Comparison of ENCODE assay signal across 21 cellular contexts in genomic region chr3:127442551-127442950, GRCh38.
A peak's percentile ranks its signal among the peaks of the same experiment; 100 is the strongest.
DNase-seq lines count a peak whose midpoint lies in the region; ATAC-seq, FAIRE-seq and TF ChIP-seq lines count a peak whose summit lies in the region.
"Had no signal": no experiment of that assay in that cellular context is flagged by ENCODE, and none has a peak within 500 bp of the region (broad histone marks: within the 10 kb centered on the region; RNA-seq: fewer than 3 reads in every experiment).

No MANE protein-coding gene starts in this region.

- no peak for FAIRE-seq in kidney (lab: Jason Lieb, UNC)
- FAIRE-seq: A204.1 had no signal

- H3K4me3 Mint-ChIP-seq in T-cell, result no peak overlapping the region

- no peak overlapping the region for H3K27ac ChIP-seq in kidney (ENCODE audit: low read depth in 2 of 2, low read length in 2 of 2)
- H3K27ac ChIP-seq: BLaER1 treated with 17β-estradiol and CSF1 and Interleukin-3, amounts not matched to agents 10 nM and 100 nM; RWPE1 had no signal

- H3K27me3 Mint-ChIP-seq in T-cell, result peaks cover 0 to 6% of the 10 kb centered on the region in 2 donors

- no peak overlapping the region for H3K4me3 ChIP-seq in kidney (ENCODE audit: low read length in 2 of 2)
- H3K4me3 ChIP-seq: BLaER1 treated with 17β-estradiol and CSF1 and Interleukin-3, amounts not matched to agents 10 nM and 100 nM; MG63 had no signal

- H3K4me1 Mint-ChIP-seq in T-cell, result no peaks in the 10 kb centered on the region

- no peaks in the 10 kb centered on the region for H3K4me1 ChIP-seq in kidney (ENCODE audit: control insufficient read depth in 1 of 2, insufficient read depth in 1 of 2, low read depth in 1 of 2, low read length in 2 of 2)
- H3K4me1 ChIP-seq: BLaER1 treated with 17β-estradiol and CSF1 and Interleukin-3, amounts not matched to agents 10 nM and 100 nM had no signal

- no peaks in the 10 kb centered on the region for H3K9me3 Mint-ChIP-seq in T-cell

- no peak overlapping the region for H3K9ac ChIP-seq in kidney (ENCODE audit: low read length in 2 of 2)
- H3K9ac ChIP-seq: BLaER1 treated with 17β-estradiol and CSF1 and Interleukin-3, amounts not matched to agents 10 nM and 100 nM had no signal

- POLR2A ChIA-PET in T-cell (lab: Charles Lee), result no interaction called here

- in situ Hi-C loops in GM13976 (cut with MboI; ENCODE audit: low sequenced_read_pairs, unreplicated experiment), result loop anchor here (25.0 kb wide), 1 partner anchor 755 kb away; no protein-coding TSS in a partner anchor

- ATAC-seq in sciatic nerve (no peak), T-cell (replicated peaks in 1 of 4) (no peak)
- ATAC-seq: PC-3 had no signal

- H3K36me3 ChIP-seq in kidney (ENCODE audit: control insufficient read depth in 1 of 2, insufficient read depth in 2 of 2, low read length in 2 of 2), result no peaks in the 10 kb centered on the region
- H3K36me3 ChIP-seq: BLaER1 treated with 17β-estradiol and CSF1 and Interleukin-3, amounts not matched to agents 10 nM and 100 nM; MG63 had no signal

- peak; percentile 55 for DNase-seq in activated effector memory CD4-positive, alpha-beta T cell treated with anti-CD3 and anti-CD28 coated beads, Interleukin-2, amount 50 U/mL, for 16 hours
- no peak for DNase-seq in activated effector memory CD4-positive, alpha-beta T cell treated with Interleukin-2 at 50 U/mL for 16 hours
- DNase-seq in GM13976 (ENCODE audit: low spot score) (no peak), kidney (peak; percentile 31), sciatic nerve (ENCODE audit: low spot score) (peak; percentile 21), T-cell (no peak), NCI-H2081 treated with DMSO at 0.1 percent for 48 hours (lab: John Stamatoyannopoulos, UW) (no peak)
- DNase-seq in activated CD8-positive, alpha-beta memory T cell treated with anti-CD3 and anti-CD28 coated beads, Interleukin-2, amount 50 U/mL, for 48 hours, result no peak
- DNase-seq: DMS79 treated with DMSO at 0.1 percent for 48 hours, HCEC 1CT, IMR-90, Karpas-422, MG63, NCI-H1092, NCI-H2107, NCI-H345, NCI-H69, PC-3 had no signal

- CTCF ChIA-PET in T-cell (lab: Charles Lee), result no interaction called here

- no peak overlapping the region for H3K27ac Mint-ChIP-seq in T-cell

- no peaks in the 10 kb centered on the region for H3K36me3 Mint-ChIP-seq in T-cell

- TF ChIP-seq CTCF in GM13976 (IDR thresholded peaks at IDR 0.05; ENCODE audit: borderline replicate concordance, control extremely low read depth, extremely low read depth, insufficient read depth, missing control alignments) (peak; percentile 1), kidney (IDR thresholded peaks at IDR 0.05; ENCODE audit: borderline replicate concordance, extremely low read depth, insufficient read depth) (no peak)

- H3K9me3 ChIP-seq in kidney (ENCODE audit: control insufficient read depth in 1 of 2, low read length in 2 of 2), result no peaks in the 10 kb centered on the region
- H3K9me3 ChIP-seq: BLaER1 treated with 17β-estradiol and CSF1 and Interleukin-3, amounts not matched to agents 10 nM and 100 nM; MG63 had no signal

- intact Hi-C loops in kidney (cut with DNase I) (no loop called here), sciatic nerve (cut with DNase I) (no loop called here)

Comparison
In these comparisons a context has a peak if more than half of its experiments do, and no peak if none do; other contexts are left out.
1. DNase-seq: peak in activated effector memory CD4-positive, alpha-beta T cell treated with anti-CD3 and anti-CD28 coated beads, Interleukin-2, amount 50 U/mL, for 16 hours (single experiment), kidney (single experiment) and sciatic nerve (single experiment); none in activated effector memory CD4-positive, alpha-beta T cell treated with Interleukin-2 at 50 U/mL for 16 hours (single experiment), GM13976 (single experiment), activated CD8-positive, alpha-beta memory T cell treated with anti-CD3 and anti-CD28 coated beads, Interleukin-2, amount 50 U/mL, for 48 hours (single experiment), T-cell (0 of 34) and NCI-H2081 treated with DMSO at 0.1 percent for 48 hours (single experiment).